Comparison of ENCODE assay signal across 2 cellular contexts in the genomic region with DNA sequence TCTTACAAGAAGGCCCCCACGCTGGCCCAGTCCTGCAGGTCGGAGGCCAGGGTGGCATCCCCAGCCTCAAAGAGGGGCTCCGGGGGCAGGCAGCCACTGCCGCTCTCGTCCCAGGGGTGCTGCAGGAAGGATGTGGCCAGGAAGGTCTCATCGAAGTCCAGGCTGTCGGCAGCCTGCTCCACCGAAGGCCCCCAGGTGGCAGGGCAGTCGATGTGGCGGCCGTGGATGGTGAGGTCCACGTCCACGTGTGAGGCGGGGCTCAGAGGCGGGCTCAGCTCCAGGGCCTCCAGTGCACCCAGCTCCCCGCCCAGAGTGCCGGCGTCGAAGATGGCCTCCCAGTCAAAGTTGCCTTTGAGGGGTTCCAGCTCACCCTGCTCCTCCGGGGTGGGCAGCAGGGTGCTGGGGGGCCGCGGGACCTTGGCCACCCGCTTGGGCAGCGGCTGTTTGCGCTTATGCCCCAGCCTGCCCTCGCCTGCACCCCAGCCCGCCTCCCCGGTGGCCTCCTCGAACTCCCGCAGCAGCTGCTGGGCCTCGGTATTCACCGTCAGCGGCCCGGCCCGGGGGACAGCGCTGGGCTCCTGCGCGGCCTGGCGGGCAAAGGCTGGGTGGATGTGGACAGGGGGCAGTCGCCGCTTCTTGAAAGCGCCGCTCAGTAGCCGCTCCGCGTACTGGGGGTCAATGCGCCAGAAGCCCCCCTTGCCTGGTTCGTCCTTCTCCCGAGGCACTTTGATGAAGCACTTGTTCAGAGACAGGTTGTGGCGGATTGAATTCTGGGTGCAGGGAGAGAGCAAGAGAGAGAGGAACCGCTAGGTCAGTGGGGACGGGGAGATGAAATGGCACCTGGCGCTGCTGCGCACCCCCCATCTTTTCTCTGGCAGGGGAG.
A peak's percentile ranks its signal among the peaks of the same experiment; 100 is the strongest.
TF ChIP-seq lines count a peak whose summit lies in the region.

No MANE protein-coding gene starts in this region.

TF ChIP-seq in A549, 52 proteins besides CTCF, POLR2A, EP300 and RAD21:
- TF ChIP-seq GATA3 (IDR thresholded peaks at IDR 0.05; ENCODE audit: borderline replicate concordance) (no peak), MAFK (IDR thresholded peaks at IDR 0.05; ENCODE audit: partially characterized antibody) (no peak), HEYL (CRISPR knock-in tag; IDR thresholded peaks at IDR 0.05) (no peak), RFX5 (IDR thresholded peaks at IDR 0.05) (no peak), HOXA7 (CRISPR knock-in tag; IDR thresholded peaks at IDR 0.05) (no peak), RARB (CRISPR knock-in tag; IDR thresholded peaks at IDR 0.05) (no peak), ELK1 (IDR thresholded peaks at IDR 0.05; ENCODE audit: low read depth, low read length) (no peak), KDM5A (IDR thresholded peaks at IDR 0.05) (no peak), EHMT2 (IDR thresholded peaks at IDR 0.05; ENCODE audit: low read depth) (no peak), SMC3 (IDR thresholded peaks at IDR 0.05) (no peak), CHD2 (IDR thresholded peaks at IDR 0.05; ENCODE audit: low read length, partially characterized antibody) (no peak), TP53 (CRISPR knock-in tag; IDR thresholded peaks at IDR 0.05) (no peak), BHLHE40 (IDR thresholded peaks at IDR 0.05; ENCODE audit: low read depth, low read length) (no peak), ZNF302 (CRISPR knock-in tag; IDR thresholded peaks at IDR 0.05) (no peak), CHD4 (IDR thresholded peaks at IDR 0.05; ENCODE audit: borderline replicate concordance) (no peak), ZSCAN20 (CRISPR knock-in tag; IDR thresholded peaks at IDR 0.05) (no peak)
- TF ChIP-seq, protein P1, sequence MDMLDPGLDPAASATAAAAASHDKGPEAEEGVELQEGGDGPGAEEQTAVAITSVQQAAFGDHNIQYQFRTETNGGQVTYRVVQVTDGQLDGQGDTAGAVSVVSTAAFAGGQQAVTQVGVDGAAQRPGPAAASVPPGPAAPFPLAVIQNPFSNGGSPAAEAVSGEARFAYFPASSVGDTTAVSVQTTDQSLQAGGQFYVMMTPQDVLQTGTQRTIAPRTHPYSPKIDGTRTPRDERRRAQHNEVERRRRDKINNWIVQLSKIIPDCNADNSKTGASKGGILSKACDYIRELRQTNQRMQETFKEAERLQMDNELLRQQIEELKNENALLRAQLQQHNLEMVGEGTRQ (IDR thresholded peaks at IDR 0.05) = no peak
- TF ChIP-seq, protein P2, sequence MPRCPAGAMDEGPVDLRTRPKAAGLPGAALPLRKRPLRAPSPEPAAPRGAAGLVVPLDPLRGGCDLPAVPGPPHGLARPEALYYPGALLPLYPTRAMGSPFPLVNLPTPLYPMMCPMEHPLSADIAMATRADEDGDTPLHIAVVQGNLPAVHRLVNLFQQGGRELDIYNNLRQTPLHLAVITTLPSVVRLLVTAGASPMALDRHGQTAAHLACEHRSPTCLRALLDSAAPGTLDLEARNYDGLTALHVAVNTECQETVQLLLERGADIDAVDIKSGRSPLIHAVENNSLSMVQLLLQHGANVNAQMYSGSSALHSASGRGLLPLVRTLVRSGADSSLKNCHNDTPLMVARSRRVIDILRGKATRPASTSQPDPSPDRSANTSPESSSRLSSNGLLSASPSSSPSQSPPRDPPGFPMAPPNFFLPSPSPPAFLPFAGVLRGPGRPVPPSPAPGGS (IDR thresholded peaks at IDR 0.05) = no peak
TF ChIP-seq in A549: peak in this region for 0.

TF ChIP-seq in H1, 55 proteins besides CTCF, POLR2A, EP300 and RAD21:
- peak; percentile 16 for TF ChIP-seq RNF2 (IDR thresholded peaks at IDR 0.05; ENCODE audit: borderline replicate concordance, low read depth, low read length, missing control alignments, poor library complexity, severe bottlenecking)
- TF ChIP-seq HDAC6 (IDR thresholded peaks at IDR 0.05; ENCODE audit: low read depth, low read length) = no peak
- TF ChIP-seq SUZ12 (IDR thresholded peaks at IDR 0.05; ENCODE audit: low read length) = peak; percentile 80
- no peak for TF ChIP-seq JUN (IDR thresholded peaks at IDR 0.05; ENCODE audit: low read depth, low read length)
- peak; percentile 73 for TF ChIP-seq EZH2 (IDR thresholded peaks at IDR 0.05; ENCODE audit: low read depth, low read length, severe bottlenecking)
- TF ChIP-seq, protein P3, sequence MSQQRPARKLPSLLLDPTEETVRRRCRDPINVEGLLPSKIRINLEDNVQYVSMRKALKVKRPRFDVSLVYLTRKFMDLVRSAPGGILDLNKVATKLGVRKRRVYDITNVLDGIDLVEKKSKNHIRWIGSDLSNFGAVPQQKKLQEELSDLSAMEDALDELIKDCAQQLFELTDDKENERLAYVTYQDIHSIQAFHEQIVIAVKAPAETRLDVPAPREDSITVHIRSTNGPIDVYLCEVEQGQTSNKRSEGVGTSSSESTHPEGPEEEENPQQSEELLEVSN (IDR thresholded peaks at IDR 0.05) = peak; percentile 28; the same call in 1 of the 2 replicates
